33 cellular contexts compared by ENCODE assay signal in genomic region chr11:123047947-123048293, GRCh38.
"Had no signal": no experiment of that assay in that cellular context is flagged by ENCODE, and none has a peak within 500 bp of the region (broad histone marks: within the 10 kb centered on the region; RNA-seq: fewer than 3 reads in every experiment).

No MANE protein-coding gene starts in this region.

- H3K27ac ChIP-seq: KMS-11 had no signal

- H3K4me3 ChIP-seq: MG63 had no signal

- H3K36me3 ChIP-seq: MG63 had no signal

- H3K27me3 ChIP-seq: MG63 had no signal

- DNase-seq: Karpas-422, Kasumi-1, MG63, MM.1S, MV-4-11, NCI-H1048, NCI-H1092, NCI-H1092 treated with DMSO at 0.1 percent for 48 hours, NCI-H1105, NCI-H1105 treated with DMSO at 0.1 percent for 48 hours, NCI-H1417, NCI-H1417 treated with DMSO at 0.1 percent for 48 hours, NCI-H1436, NCI-H1436 treated with DMSO at 0.1 percent for 48 hours, NCI-H1694, NCI-H1694 treated with DMSO at 0.1 percent for 48 hours, NCI-H187, NCI-H187 treated with DMSO at 0.1 percent for 48 hours, NCI-H1930, NCI-H2029, NCI-H2029 treated with DMSO at 0.1 percent for 48 hours, NCI-H2081, NCI-H2081 treated with DMSO at 0.1 percent for 48 hours, NCI-H2107, NCI-H2171, NCI-H2171 treated with DMSO at 0.1 percent for 48 hours, NCI-H2227 treated with DMSO at 0.1 percent for 48 hours, NCI-H226, NCI-H345, NCI-H446, NCI-H446 treated with DMSO at 0.1 percent for 48 hours, NCI-H510A had no signal

- H3K9me3 ChIP-seq: MG63 had no signal
